Comparison of ENCODE assay signal across 15 cellular contexts in genomic region chr2:27860111-27860510, GRCh38. TPM values are rescaled to one million over a fixed set of nuclear protein-coding genes. Genes with fewer than 3 reads are reported as not detected.
DNase-seq lines count a peak whose midpoint lies in the region; ATAC-seq and TF ChIP-seq lines count a peak whose summit lies in the region.
"Had no signal": no experiment of that assay in that cellular context is flagged by ENCODE, and none has a peak within 500 bp of the region (broad histone marks: within the 10 kb centered on the region; RNA-seq: fewer than 3 reads in every experiment).

No MANE protein-coding gene starts in this region.

- H3K27ac ChIP-seq in RWPE2 (ENCODE audit: poor library complexity, severe bottlenecking): peak overlapping the region; percentile 17
- H3K27ac ChIP-seq in heart right ventricle: no peak overlapping the region
- H3K27ac ChIP-seq in esophagus squamous epithelium: no peak overlapping the region
- H3K27ac ChIP-seq: cardiac muscle cell, left ventricle myocardium inferior had no signal

- intact Hi-C loops in heart right ventricle (cut with DNase I) (no loop called here), esophagus squamous epithelium (cut with DNase I) (no loop called here)

- peak; percentile 35 for DNase-seq in ACHN
- peak; percentile 83 for DNase-seq in ELR (ENCODE audit: low read depth)
- no peak for DNase-seq in RWPE2 (ENCODE audit: low spot score)
- DNase-seq in fibroblast of pulmonary artery (ENCODE audit: low read depth): peak; percentile 84
- no peak for DNase-seq in heart right ventricle
- no peak for DNase-seq in esophagus squamous epithelium (lab: John Stamatoyannopoulos, UW)
- DNase-seq in CD1c-positive myeloid dendritic cell (ENCODE audit: extremely low spot score): no peak
- DNase-seq: KBM-7, left ventricle myocardium inferior, NCI-H2081 treated with DMSO at 0.1 percent for 48 hours, OCI-M1, T-helper 9 cell had no signal

- H3K27me3 ChIP-seq in RWPE2 (ENCODE audit: insufficient read depth, poor library complexity, severe bottlenecking) (no peaks in the 10 kb centered on the region), heart right ventricle (no peaks in the 10 kb centered on the region), esophagus squamous epithelium (no peaks in the 10 kb centered on the region)

- H3K4me1 ChIP-seq in RWPE2 (ENCODE audit: insufficient read depth, poor library complexity, severe bottlenecking) (peaks cover 20% of the 10 kb centered on the region), heart right ventricle (peaks cover 0 to 12% (median 0%) of the 10 kb centered on the region in 9 donors), esophagus squamous epithelium (peaks cover 0 to 19% (median 3%) of the 10 kb centered on the region in 3 donors)
- H3K4me1 ChIP-seq: left ventricle myocardium inferior had no signal

- H3K4me3 ChIP-seq in RWPE2 (ENCODE audit: severe bottlenecking) (no peak overlapping the region), fibroblast of pulmonary artery (replicated peaks; ENCODE audit: low read depth, low read length) (no peak overlapping the region), heart right ventricle (no peak overlapping the region), esophagus squamous epithelium (no peak overlapping the region)
- H3K4me3 ChIP-seq: cardiac muscle cell, GM12878, left ventricle myocardium inferior had no signal

- H3K9me3 ChIP-seq in RWPE2 (ENCODE audit: severe bottlenecking) (peaks cover 4% of the 10 kb centered on the region), heart right ventricle (peaks cover 0 to 13% (median 0%) of the 10 kb centered on the region in 11 donors), esophagus squamous epithelium (peaks cover 0 to 4% (median 0%) of the 10 kb centered on the region in 3 donors)

- no peaks in the 10 kb centered on the region for H3K36me3 ChIP-seq in RWPE2 (ENCODE audit: low read depth)
- H3K36me3 ChIP-seq in heart right ventricle: peaks cover 0 to 9% (median 0%) of the 10 kb centered on the region in 9 donors
- no peaks in the 10 kb centered on the region for H3K36me3 ChIP-seq in esophagus squamous epithelium
- H3K36me3 ChIP-seq: cardiac muscle cell, left ventricle myocardium inferior had no signal

- peak; percentile 81 for ATAC-seq in RWPE2 (ENCODE audit: low read depth)
- ATAC-seq in heart right ventricle: no peak
- ATAC-seq in GM18498 (IDR thresholded peaks at IDR 0.05; ENCODE audit: unreplicated experiment): no peak
- ATAC-seq: GM12878 had no signal

- no peak for TF ChIP-seq POLR2A in esophagus squamous epithelium (IDR thresholded peaks at IDR 0.05)

- in situ Hi-C loops in ACHN (cut with HindIII; ENCODE audit: low pct_ligation_motif_present, low pct_unique_long_range_greater_than_20kb, low sequenced_read_pairs): no loop called here

- TF ChIP-seq CTCF in RWPE2 (IDR thresholded peaks at IDR 0.05; ENCODE audit: poor library complexity, severe bottlenecking) (no peak), fibroblast of pulmonary artery (IDR thresholded peaks at IDR 0.05; ENCODE audit: low read length, missing control alignments) (no peak), heart right ventricle (IDR thresholded peaks at IDR 0.05) (no peak), esophagus squamous epithelium (IDR thresholded peaks at IDR 0.05) (no peak)

RNA-seq across cellular contexts. Expression of gene RBKS, which starts 30.1 kb away (rescaled TPM):
- total RNA-seq in heart right ventricle (1 to 10 TPM; 3.4 to 9.1 (median 5.5) TPM), esophagus squamous epithelium (1 to 10 TPM; 1.4 to 5.2 (median 1.6) TPM)
- 1 to 10 TPM in 1 of 2 donors, under 1 TPM in 1; 0.88 to 4.6 TPM for polyA plus RNA-seq in heart right ventricle

RNA-seq across cellular contexts. Expression of gene BABAM2, which starts 30.4 kb away (rescaled TPM):
- total RNA-seq in heart right ventricle: 10 to 100 TPM; 54.9 to 83.4 (median 69.3) TPM
- 10 to 100 TPM; 13.3 to 48.9 TPM for polyA plus RNA-seq in heart right ventricle
- 10 to 100 TPM; 16.6 to 28.3 (median 24.3) TPM for total RNA-seq in esophagus squamous epithelium

Comparison
In these comparisons a context has a peak if more than half of its experiments do, and no peak if none do; other contexts are left out.
1. DNase-seq: peak in ACHN (single experiment), ELR (single experiment) and fibroblast of pulmonary artery (single experiment); none in RWPE2 (single experiment), heart right ventricle (0 of 2), esophagus squamous epithelium (single experiment) and CD1c-positive myeloid dendritic cell (single experiment).